9 cellular contexts compared by ENCODE assay signal in genomic region chrX:125203737-125204578, GRCh38.
DNase-seq lines count a peak whose midpoint lies in the region; ATAC-seq and TF ChIP-seq lines count a peak whose summit lies in the region.
"Had no signal": no experiment of that assay in that cellular context is flagged by ENCODE, and none has a peak within 500 bp of the region (broad histone marks: within the 10 kb centered on the region; RNA-seq: fewer than 3 reads in every experiment).

No MANE protein-coding gene starts in this region.

- no peak overlapping the region for H4K5ac ChIP-seq in H9 (ENCODE audit: insufficient read length, low read depth, low read length)

- H3K14ac ChIP-seq in H9 (ENCODE audit: insufficient read depth, low read length), result no peak overlapping the region; the same call in 1 of the 2 replicates

- H2BK15ac ChIP-seq in H9 (ENCODE audit: low read depth, low read length), result no peak overlapping the region

- H4K91ac ChIP-seq in H9 (ENCODE audit: insufficient read length, low read depth, low read length), result no peak overlapping the region

- H3K9ac ChIP-seq in H9 (ENCODE audit: extremely low read depth, insufficient read length, low read length), result peak overlapping the region; percentile 41

- H3K9me3 Mint-ChIP-seq in H9, result peaks cover 0 to 21% of the 10 kb centered on the region in 2 experiments; a peak in 4 of 5 replicates
- no peaks in the 10 kb centered on the region for H3K9me3 Mint-ChIP-seq in nephron progenitor cell
- H3K9me3 Mint-ChIP-seq: IgD-negative memory B cell had no signal

- peaks cover 23% of the 10 kb centered on the region for H3K23me2 ChIP-seq in H9 (ENCODE audit: insufficient read length, low read depth, low read length, poor library complexity, severe bottlenecking)

- H4K20me1 ChIP-seq in H9 (ENCODE audit: control insufficient read depth, insufficient read depth, insufficient read length), result no peaks in the 10 kb centered on the region

- no peak overlapping the region for H2AK5ac ChIP-seq in H9 (ENCODE audit: insufficient read length, low read length)

- no peak overlapping the region for H3K56ac ChIP-seq in H9 (ENCODE audit: insufficient read length, low read depth, low read length)

- H3K27me3 ChIP-seq in H9 (ENCODE audit: insufficient read depth, low read length), result peaks cover 12% of the 10 kb centered on the region; the same call in 1 of the 2 replicates

- H3K4me3 Mint-ChIP-seq in H9 (peak overlapping the region; percentile 80 to 88), nephron progenitor cell (peak overlapping the region; percentile 90)

- H3K36me3 Mint-ChIP-seq in H9 (ENCODE audit: insufficient read depth in 1 of 3, low read depth in 3 of 3) (no peaks in the 10 kb centered on the region; a peak in 1 of 7 replicates), nephron progenitor cell (ENCODE audit: low read depth) (no peaks in the 10 kb centered on the region)
- H3K36me3 Mint-ChIP-seq: IgD-negative memory B cell had no signal

- no peak overlapping the region for H2AFZ ChIP-seq in H9 (ENCODE audit: low read length)

- no peaks in the 10 kb centered on the region for H3K79me2 ChIP-seq in H9 (ENCODE audit: insufficient read depth, low read length)

- WGBS in H9 (ENCODE audit: extremely low coverage, insufficient read length, low lambda C conversion rate), result no CpG with 5 or more reads among the region's 63 CpGs

- H3K4ac ChIP-seq in H9 (ENCODE audit: low read depth, low read length), result no peak overlapping the region

- TF ChIP-seq CTCF in H9 (conservative IDR thresholded peaks at IDR 0.05), result no peak
- no peak for TF ChIP-seq CTCF in nephron progenitor cell (IDR thresholded peaks at IDR 0.05)

- no peak overlapping the region for H3K18ac ChIP-seq in H9 (ENCODE audit: insufficient read length, low read depth, low read length)

- H4K8ac ChIP-seq in H9 (replicated peaks; ENCODE audit: insufficient read length, low read depth, low read length), result no peak overlapping the region

- DNase-seq in H9 (peak; percentile 53), RPMI7951 (ENCODE audit: low read depth) (peak; percentile 9), erythroblast (lab: John Stamatoyannopoulos, UW) (peak; percentile 24 to 32), nephron progenitor cell (peak; percentile 76), SKM-1 (lab: John Stamatoyannopoulos, UW; ENCODE audit: unreplicated experiment) (no peak), RPMI8226 (no peak)

- no peak for TF ChIP-seq POLR2A in erythroblast (IDR thresholded peaks at IDR 0.05; ENCODE audit: low read length)

- H3K27ac ChIP-seq in H9 (ENCODE audit: insufficient read length, low read depth, low read length), result no peak overlapping the region

- peak overlapping the region in 1 of 3 experiments; percentile 14; a peak in 3 of 7 replicates for H3K27ac Mint-ChIP-seq in H9
- H3K27ac Mint-ChIP-seq in nephron progenitor cell, result peak overlapping the region; percentile 97
- H3K27ac Mint-ChIP-seq: IgD-negative memory B cell had no signal

- no peaks in the 10 kb centered on the region; the same call in 1 of the 2 replicates for H3K4me1 ChIP-seq in H9 (ENCODE audit: insufficient read depth, low read length)

- H3T11ph ChIP-seq in H9 (ENCODE audit: low read length), result no peak overlapping the region

- H2BK120ac ChIP-seq in H9 (ENCODE audit: low read depth, low read length, poor library complexity, severe bottlenecking), result no peak overlapping the region

- no peak overlapping the region for H2BK5ac ChIP-seq in H9 (ENCODE audit: insufficient read length, low read length)

- peaks cover 36% of the 10 kb centered on the region for H3K27me3 Mint-ChIP-seq in H9 (ENCODE audit: low read depth)
- peaks cover 19% of the 10 kb centered on the region for H3K27me3 Mint-ChIP-seq in nephron progenitor cell (ENCODE audit: low read depth, poor library complexity)

- no peaks in the 10 kb centered on the region for H3K9me3 ChIP-seq in H9 (ENCODE audit: control insufficient read depth, low read depth, low read length)

- no peak for ATAC-seq in GM19467 (IDR thresholded peaks at IDR 0.05; ENCODE audit: unreplicated experiment)
- no peak for ATAC-seq in GM18909 (IDR thresholded peaks at IDR 0.05; ENCODE audit: poor library complexity, unreplicated experiment)

- H3K23ac ChIP-seq in H9 (ENCODE audit: insufficient read length, low read depth, low read length), result no peak overlapping the region

- peaks cover 37 to 43% of the 10 kb centered on the region in 2 experiments for H3K4me1 Mint-ChIP-seq in H9
- peaks cover 50% of the 10 kb centered on the region for H3K4me1 Mint-ChIP-seq in nephron progenitor cell

- H3K79me1 ChIP-seq in H9 (ENCODE audit: insufficient read depth, low read depth, low read length, poor library complexity, severe bottlenecking), result no peaks in the 10 kb centered on the region

- no peak overlapping the region for H2BK20ac ChIP-seq in H9 (ENCODE audit: low read depth, low read length, poor library complexity, severe bottlenecking)

- no peak overlapping the region for H2BK12ac ChIP-seq in H9 (ENCODE audit: insufficient read length, low read depth, low read length)

- H3K4me2 ChIP-seq in H9 (ENCODE audit: insufficient read depth, insufficient read length, low read length), result peak overlapping the region; percentile 81

Comparison
In these comparisons a context has a peak if more than half of its experiments do, and no peak if none do; other contexts are left out.
1. DNase-seq: peak in H9 (single experiment), RPMI7951 (single experiment), erythroblast (2 of 2) and nephron progenitor cell (single experiment); none in SKM-1 (single experiment) and RPMI8226 (single experiment).